Comparison of ENCODE assay signal across 10 cellular contexts in the genomic region with DNA sequence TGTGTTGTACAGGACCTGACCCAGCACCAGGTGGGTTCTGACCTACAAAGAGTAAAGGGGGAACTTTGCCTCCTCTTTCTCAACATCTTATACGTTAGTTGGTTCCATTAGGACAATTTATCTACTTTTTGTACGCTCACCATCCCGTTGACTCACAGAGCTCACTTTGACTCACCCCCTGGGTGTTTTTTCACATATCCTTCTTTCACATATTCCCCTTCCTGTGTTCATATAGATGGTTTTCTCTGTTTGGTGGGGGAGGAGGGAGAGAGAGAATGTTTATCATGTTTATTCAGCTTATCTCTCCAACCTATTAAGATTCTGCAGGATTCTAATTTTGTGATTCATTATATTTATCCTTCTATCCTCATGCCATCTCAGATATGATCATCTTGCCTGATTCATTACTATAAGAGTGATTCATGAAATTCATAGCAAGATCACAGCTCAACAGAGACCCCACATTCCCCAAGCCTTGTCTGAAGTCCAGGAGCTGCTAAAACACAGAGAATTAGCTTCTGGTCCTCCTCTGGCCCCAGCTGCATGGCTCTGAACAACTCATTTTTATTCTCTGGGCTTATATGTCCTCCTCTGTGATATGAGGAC. TPM values are rescaled to one million over a fixed set of nuclear protein-coding genes. Genes with fewer than 3 reads are reported as not detected.
DNase-seq lines count a peak whose midpoint lies in the region; ATAC-seq, FAIRE-seq and TF ChIP-seq lines count a peak whose summit lies in the region.
"Had no signal": no experiment of that assay in that cellular context is flagged by ENCODE, and none has a peak within 500 bp of the region (broad histone marks: within the 10 kb centered on the region; RNA-seq: fewer than 3 reads in every experiment).

No MANE protein-coding gene starts in this region.

- H3K36me3 Mint-ChIP-seq in glutamatergic neuron (ENCODE audit: unreplicated experiment) = no peaks in the 10 kb centered on the region

- peaks cover 4% of the 10 kb centered on the region for H3K9me3 ChIP-seq in RWPE2 (ENCODE audit: severe bottlenecking)
- H3K9me3 ChIP-seq in duodenal mucosa (ENCODE audit: control insufficient read depth in 1 of 2, low read length in 2 of 2) = no peaks in the 10 kb centered on the region
- H3K9me3 ChIP-seq in suprapubic skin = no peaks in the 10 kb centered on the region

- peaks cover 4% of the 10 kb centered on the region for H3K27me3 Mint-ChIP-seq in glutamatergic neuron (ENCODE audit: unreplicated experiment)

- no peak for FAIRE-seq in RCC 7860 (lab: Jason Lieb, UNC)

- H3K4me3 ChIP-seq in RWPE2 (ENCODE audit: severe bottlenecking) = no peak overlapping the region
- no peak overlapping the region for H3K4me3 ChIP-seq in duodenal mucosa (ENCODE audit: low read depth in 1 of 2, low read length in 2 of 2)
- no peak overlapping the region for H3K4me3 ChIP-seq in suprapubic skin

- no peak for TF ChIP-seq EP300 in suprapubic skin (IDR thresholded peaks at IDR 0.05)

- H3K27ac Mint-ChIP-seq in glutamatergic neuron (ENCODE audit: unreplicated experiment) = no peak overlapping the region

- 81% methylated on average over 3 of the region's 3 CpGs for WGBS in suprapubic skin

- peak; percentile 65 for DNase-seq in stimulated activated CD4-positive, alpha-beta T cell treated with anti-CD3 and anti-CD28 coated beads, Interleukin-15, amount 100 ng/mL, for 24 hours
- no peak for DNase-seq in stimulated activated CD4-positive, alpha-beta T cell treated with anti-CD3 and anti-CD28 coated beads, Interleukin-12 subunit alpha, Interleukin-12 subunit beta, amount 100 ng/mL, for 4 hours
- DNase-seq in RWPE2 (ENCODE audit: low spot score) (no peak), glutamatergic neuron (no peak), DMS153 treated with DMSO at 0.1 percent for 48 hours (lab: John Stamatoyannopoulos, UW; ENCODE audit: unreplicated experiment) (no peak), RCC 7860 (ENCODE audit: low spot score) (no peak), suprapubic skin (ENCODE audit: low spot score in 2 of 2) (no peak)
- DNase-seq: trophoblast cell had no signal

- H3K9ac ChIP-seq in duodenal mucosa (ENCODE audit: low read depth in 1 of 2, low read length in 2 of 2) = peak overlapping the region in 1 of 2 donors; percentile 22

- no peak for TF ChIP-seq POLR2A in suprapubic skin (IDR thresholded peaks at IDR 0.05)

- peaks cover 17% of the 10 kb centered on the region for H3K4me1 Mint-ChIP-seq in glutamatergic neuron (ENCODE audit: low read depth, unreplicated experiment)

- peaks cover 4% of the 10 kb centered on the region for H3K27me3 ChIP-seq in RWPE2 (ENCODE audit: insufficient read depth, poor library complexity, severe bottlenecking)
- peaks cover 6 to 11% of the 10 kb centered on the region in 2 donors for H3K27me3 ChIP-seq in duodenal mucosa (ENCODE audit: control insufficient read depth in 1 of 2, insufficient read depth in 2 of 2, low read length in 2 of 2)
- peaks cover 23% of the 10 kb centered on the region for H3K27me3 ChIP-seq in suprapubic skin

- H3K27ac ChIP-seq in RWPE2 (ENCODE audit: poor library complexity, severe bottlenecking) (peak overlapping the region; percentile 2), duodenal mucosa (ENCODE audit: low read depth, low read length) (peak overlapping the region; percentile 39), suprapubic skin (no peak overlapping the region)

- peaks cover 2% of the 10 kb centered on the region for H3K9me3 Mint-ChIP-seq in glutamatergic neuron (ENCODE audit: unreplicated experiment)

- TF ChIP-seq CTCF in RWPE2 (IDR thresholded peaks at IDR 0.05; ENCODE audit: poor library complexity, severe bottlenecking) = no peak
- TF ChIP-seq CTCF in glutamatergic neuron (IDR thresholded peaks at IDR 0.05; ENCODE audit: partially characterized antibody, unreplicated experiment) = no peak
- TF ChIP-seq CTCF in suprapubic skin (IDR thresholded peaks at IDR 0.05) = no peak

- H3K4me1 ChIP-seq in RWPE2 (ENCODE audit: insufficient read depth, poor library complexity, severe bottlenecking) (no peaks in the 10 kb centered on the region), duodenal mucosa (ENCODE audit: control insufficient read depth in 1 of 2, insufficient read depth in 2 of 2, low read length in 2 of 2) (peaks cover 5 to 7% of the 10 kb centered on the region in 2 donors), suprapubic skin (peaks cover 2% of the 10 kb centered on the region)

- no peaks in the 10 kb centered on the region for H3K36me3 ChIP-seq in RWPE2 (ENCODE audit: low read depth)
- H3K36me3 ChIP-seq in duodenal mucosa (ENCODE audit: control insufficient read depth in 1 of 2, insufficient read depth in 2 of 2, low read length in 2 of 2) = no peaks in the 10 kb centered on the region
- no peaks in the 10 kb centered on the region for H3K36me3 ChIP-seq in suprapubic skin

- H3K4me3 Mint-ChIP-seq in glutamatergic neuron (ENCODE audit: unreplicated experiment) = no peak overlapping the region

- ATAC-seq in RWPE2 (ENCODE audit: low read depth) = peak; percentile 18; the same call in 1 of the 3 replicates

RNA-seq across cellular contexts. Expression of gene PRSS2, which starts 37.2 kb away (rescaled TPM):
- not detected for total RNA-seq in glutamatergic neuron (ENCODE audit: unreplicated experiment)
- total RNA-seq in suprapubic skin = not detected
- total RNA-seq: osteocyte had no signal

RNA-seq across cellular contexts. Expression of gene EPHB6, which starts 46.9 kb away (rescaled TPM):
- total RNA-seq in glutamatergic neuron (ENCODE audit: unreplicated experiment) (21.4 TPM), suprapubic skin (100 to 1,000 TPM; 207 to 299 (median 258) TPM)

RNA-seq across cellular contexts. Expression of gene PRSS1, which starts 58.7 kb away (rescaled TPM):
- total RNA-seq in glutamatergic neuron (ENCODE audit: unreplicated experiment) (not detected), suprapubic skin (not detected)
- total RNA-seq: osteocyte had no signal
